ENCODE assay signal across 10 cellular contexts in genomic region chr6:129893513-129894098, GRCh38. TPM values are rescaled to one million over a fixed set of nuclear protein-coding genes. Genes with fewer than 3 reads are reported as not detected.
DNase-seq lines count a peak whose midpoint lies in the region; ATAC-seq and TF ChIP-seq lines count a peak whose summit lies in the region.
"Had no signal": no experiment of that assay in that cellular context is flagged by ENCODE, and none has a peak within 500 bp of the region (broad histone marks: within the 10 kb centered on the region; RNA-seq: fewer than 3 reads in every experiment).

No MANE protein-coding gene starts in this region.

- H3K27ac Mint-ChIP-seq in WTC11 = no peak overlapping the region

- peak; percentile 72 for TF ChIP-seq CTCF in C4-2B (conservative IDR thresholded peaks at IDR 0.05)
- 0 out of 2 replicates have a peak, but pooled peaks have one; percentile 15 for TF ChIP-seq CTCF in WTC11 (IDR thresholded peaks at IDR 0.05)

- H3K27me3 Mint-ChIP-seq in WTC11 (ENCODE audit: low read depth) = no peaks in the 10 kb centered on the region

- no peaks in the 10 kb centered on the region for H3K36me3 Mint-ChIP-seq in WTC11

- no peak overlapping the region for H3K4me3 Mint-ChIP-seq in WTC11

- H3K27ac ChIP-seq in C4-2B = no peak overlapping the region

- POLR2A ChIA-PET in HEK293T (lab: Yijun Ruan, JAX) = no interaction called here
- POLR2A ChIA-PET in WTC11 (lab: Charles Lee) = no interaction called here

- DNase-seq in HEK293T (ENCODE audit: extremely low spot score) (no peak), WTC11 (ENCODE audit: low spot score) (no peak), left kidney (ENCODE audit: low read depth, low spot score) (peak; percentile 15), NCI-H128 (lab: John Stamatoyannopoulos, UW; ENCODE audit: unreplicated experiment) (no peak), AG20443 (ENCODE audit: low spot score) (no peak)
- DNase-seq: KG1; stimulated activated CD4-positive, alpha-beta T cell treated with anti-CD3 and anti-CD28 coated beads, Interleukin-4, amount 100 ng/mL, for 1 hour had no signal

- H3K9me3 Mint-ChIP-seq in WTC11 = no peaks in the 10 kb centered on the region

- ATAC-seq in WTC11 = no peak
- ATAC-seq in activated CD4-positive, CD25-positive, alpha-beta regulatory T cell treated with anti-CD3 and anti-CD28 coated beads, Interleukin-2, amount 50 U/mL, for 24 hours = no peak
- ATAC-seq in GM19351 (IDR thresholded peaks at IDR 0.05; ENCODE audit: unreplicated experiment) = no peak

- H3K4me1 Mint-ChIP-seq in WTC11 = no peaks in the 10 kb centered on the region

- CTCF ChIA-PET in HEK293T (lab: Yijun Ruan, JAX) (no interaction called here), WTC11 (lab: Charles Lee) (interaction anchor here (1.0 to 2.1 kb wide), 2 partner anchors 128 to 296 kb away, joined by 3 to 6 read pairs; no protein-coding TSS in a partner anchor)

TF ChIP-seq in HEK293T, 16 proteins besides CTCF, POLR2A, EP300 and RAD21:
- no peak for TF ChIP-seq ELF4 (IDR thresholded peaks at IDR 0.05)
- TF ChIP-seq ZNF384 (IDR thresholded peaks at IDR 0.05) = peak; percentile 76

TF ChIP-seq in WTC11, 78 proteins besides CTCF, POLR2A, EP300 and RAD21:
- TF ChIP-seq CREB1 (CRISPR knock-in tag; IDR thresholded peaks at IDR 0.05) (no peak), HMGXB4 (CRISPR knock-in tag; IDR thresholded peaks at IDR 0.05) (no peak), STAT6 (CRISPR knock-in tag; conservative IDR thresholded peaks at IDR 0.05; ENCODE audit: low read depth) (no peak), NR2C2 (CRISPR knock-in tag; IDR thresholded peaks at IDR 0.05) (no peak), SP1 (CRISPR knock-in tag; conservative IDR thresholded peaks at IDR 0.05) (no peak)

RNA-seq across cellular contexts. Expression of gene TMEM244, which starts 32.5 kb away (rescaled TPM):
- not detected in 3 replicates for total RNA-seq in WTC11 (2021)
